ENCODE assay signal across 1 cellular context in the genomic region with DNA sequence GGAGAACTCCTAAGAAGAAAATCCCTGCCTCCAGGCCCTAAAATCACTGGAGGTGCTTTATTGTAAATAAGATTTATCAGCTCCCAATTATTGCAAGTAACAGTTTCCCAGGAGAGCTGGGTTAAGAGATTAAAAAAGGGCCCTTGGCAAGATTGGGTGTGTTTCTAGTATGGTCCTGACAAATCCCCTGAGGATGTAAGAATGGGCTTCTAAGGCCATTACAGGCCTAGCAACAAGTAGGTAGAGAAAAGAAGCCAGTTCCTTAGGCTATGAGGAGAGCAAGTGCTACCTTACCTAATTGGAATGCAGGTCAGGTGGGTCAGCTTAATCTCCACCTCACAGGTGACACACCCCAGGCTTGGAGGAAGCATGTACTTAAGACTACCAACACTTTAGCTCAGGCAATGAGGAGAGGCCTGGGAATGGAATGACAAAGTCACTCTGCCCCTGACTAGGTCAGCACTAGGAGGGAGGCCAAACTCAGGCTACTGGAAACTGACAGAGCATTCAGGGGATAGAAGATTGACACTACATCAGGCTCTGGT.
TF ChIP-seq lines count a peak whose summit lies in the region.

No MANE protein-coding gene starts in this region.

TF ChIP-seq in K562, 482 proteins besides CTCF, POLR2A, EP300 and RAD21 (continued from another document):
- TF ChIP-seq KDM5B (IDR thresholded peaks at IDR 0.05; ENCODE audit: insufficient replicate concordance, low read depth, low read length) (no peak), CBFA2T3 (IDR thresholded peaks at IDR 0.05) (0 out of 2 replicates have a peak, but pooled peaks have one; percentile 13)
